ENCODE assay signal across 9 cellular contexts in the genomic region with DNA sequence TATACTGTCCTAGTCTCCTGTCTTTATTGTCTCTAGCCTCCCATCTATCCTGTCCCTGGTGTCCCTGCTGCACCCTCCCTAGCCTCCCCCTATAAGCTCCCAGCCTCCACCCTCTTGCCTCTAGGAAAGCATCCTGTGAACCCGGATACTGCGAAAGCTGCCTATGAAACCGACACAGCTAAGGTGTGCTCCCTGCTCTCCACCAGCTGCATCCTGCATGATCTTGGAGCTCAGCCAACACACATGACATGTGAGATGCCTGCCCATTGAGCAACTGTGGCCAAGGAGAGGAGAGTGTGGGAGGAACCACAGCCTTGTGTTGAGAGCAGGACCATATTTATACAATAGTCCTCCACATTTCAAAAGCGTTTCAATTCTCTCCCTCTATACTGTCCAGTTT.
DNase-seq lines count a peak whose midpoint lies in the region; ATAC-seq and TF ChIP-seq lines count a peak whose summit lies in the region.
"Had no signal": no experiment of that assay in that cellular context is flagged by ENCODE, and none has a peak within 500 bp of the region (broad histone marks: within the 10 kb centered on the region; RNA-seq: fewer than 3 reads in every experiment).

No MANE protein-coding gene starts in this region.

- H3K9me2 ChIP-seq in PC-9 (ENCODE audit: insufficient read depth), result no peaks in the 10 kb centered on the region

- no peak overlapping the region for H3K9ac ChIP-seq in KMS-11

- H3K4me2 ChIP-seq in KMS-11 (peak overlapping the region; percentile 42; the same call in 1 of the 2 replicates), PC-9 (no peak overlapping the region)

- peak; percentile 17 for DNase-seq in SIG-M5 treated with dmso at 0.1 percent for 504 hours (lab: John Stamatoyannopoulos, UW; ENCODE audit: unreplicated experiment)
- no peak for DNase-seq in SIG-M5 (lab: John Stamatoyannopoulos, UW)
- peak; percentile 23 to 52 for DNase-seq in PC-9
- peak; percentile 35 for DNase-seq in fibroblast of villous mesenchyme (ENCODE audit: low read depth)
- DNase-seq in OCI-M2 (lab: John Stamatoyannopoulos, UW; ENCODE audit: unreplicated experiment), result no peak
- DNase-seq in GM19240 (ENCODE audit: insufficient read length, low spot score), result no peak

- no peak overlapping the region for H3K27ac ChIP-seq in KMS-11
- no peak overlapping the region for H3K27ac ChIP-seq in PC-9

- H3K9me3 Mint-ChIP-seq in stimulated activated memory B cell treated with anti-CD40 and anti-IgM and Interleukin-4, amounts not matched to agents 10 μg/mL and 1 μg/mL and 100 μg/mL, for 72 hours, result no peaks in the 10 kb centered on the region

- no peak for ATAC-seq in stimulated activated memory B cell treated with anti-CD40 and anti-IgM and Interleukin-4, amounts not matched to agents 10 μg/mL and 1 μg/mL and 100 μg/mL, for 72 hours
- ATAC-seq: Panc1 had no signal

- TF ChIP-seq CTCF in KMS-11 (conservative IDR thresholded peaks at IDR 0.05; ENCODE audit: low read depth, low read length), result no peak
- no peak for TF ChIP-seq CTCF in PC-9 (conservative IDR thresholded peaks at IDR 0.05)
- TF ChIP-seq CTCF in fibroblast of villous mesenchyme (IDR thresholded peaks at IDR 0.05; ENCODE audit: insufficient read depth, low read depth, low read length), result no peak

- H3K4me3 Mint-ChIP-seq in stimulated activated memory B cell treated with anti-CD40 and anti-IgM and Interleukin-4, amounts not matched to agents 10 μg/mL and 1 μg/mL and 100 μg/mL, for 72 hours, result no peak overlapping the region

- POLR2A ChIA-PET in PC-9 (lab: Charles Lee; ENCODE audit: unreplicated experiment), result no interaction called here

- peaks cover 9% of the 10 kb centered on the region for H3K27me3 Mint-ChIP-seq in stimulated activated memory B cell treated with anti-CD40 and anti-IgM and Interleukin-4, amounts not matched to agents 10 μg/mL and 1 μg/mL and 100 μg/mL, for 72 hours

- no peaks in the 10 kb centered on the region for H4K20me1 ChIP-seq in KMS-11 (ENCODE audit: insufficient read depth)
- H4K20me1 ChIP-seq in PC-9 (ENCODE audit: insufficient read depth), result no peaks in the 10 kb centered on the region

- H3K4me1 ChIP-seq in KMS-11 (ENCODE audit: low read depth, poor library complexity, severe bottlenecking), result peaks cover 12% of the 10 kb centered on the region
- H3K4me1 ChIP-seq in PC-9 (replicated peaks; ENCODE audit: insufficient read depth), result peaks cover 14% of the 10 kb centered on the region

- H3K4me1 Mint-ChIP-seq in stimulated activated memory B cell treated with anti-CD40 and anti-IgM and Interleukin-4, amounts not matched to agents 10 μg/mL and 1 μg/mL and 100 μg/mL, for 72 hours, result no peaks in the 10 kb centered on the region

- no peaks in the 10 kb centered on the region for H3K9me3 ChIP-seq in PC-9 (ENCODE audit: insufficient read depth, low read depth)

- H3K27me3 ChIP-seq in KMS-11 (ENCODE audit: insufficient read depth, low read depth) (no peaks in the 10 kb centered on the region), PC-9 (ENCODE audit: insufficient read depth, low read depth) (peaks cover 11% of the 10 kb centered on the region; the same call in 1 of the 2 replicates)

- intact Hi-C loops in PC-9 (cut with micrococcal nuclease; ENCODE audit: unreplicated experiment), result no loop called here

- H3K79me2 ChIP-seq in KMS-11 (ENCODE audit: insufficient read depth, low read depth) (no peaks in the 10 kb centered on the region), PC-9 (ENCODE audit: low read depth) (no peaks in the 10 kb centered on the region)

- H3K36me3 ChIP-seq in KMS-11 (ENCODE audit: insufficient read depth) (no peaks in the 10 kb centered on the region), PC-9 (ENCODE audit: low read depth) (no peaks in the 10 kb centered on the region)

- no peak overlapping the region for H3K27ac Mint-ChIP-seq in stimulated activated memory B cell treated with anti-CD40 and anti-IgM and Interleukin-4, amounts not matched to agents 10 μg/mL and 1 μg/mL and 100 μg/mL, for 72 hours

- H2AFZ ChIP-seq in KMS-11 (ENCODE audit: low read depth) (no peak overlapping the region), PC-9 (no peak overlapping the region)

- H3K4me3 ChIP-seq in KMS-11 (IDR thresholded peaks at IDR 0.05; ENCODE audit: insufficient read depth, low read depth, low read length) (no peak overlapping the region), PC-9 (no peak overlapping the region), fibroblast of villous mesenchyme (ENCODE audit: low read depth, low read length) (no peak overlapping the region)

- CTCF ChIA-PET in PC-9 (lab: Charles Lee), result interaction anchor here (0.5 kb wide), 1 partner anchor 212 kb away, joined by 3 read pairs; no protein-coding TSS in a partner anchor

- H3K36me3 Mint-ChIP-seq in stimulated activated memory B cell treated with anti-CD40 and anti-IgM and Interleukin-4, amounts not matched to agents 10 μg/mL and 1 μg/mL and 100 μg/mL, for 72 hours, result no peaks in the 10 kb centered on the region

- no TSS peak for BruUV-seq in PC-9 (replicated peaks; lab: Mats Ljungman, UMichigan)

- H3F3A ChIP-seq in PC-9 (ENCODE audit: insufficient read depth, low read depth), result peaks cover 13% of the 10 kb centered on the region; the same call in 1 of the 2 replicates

Comparison
In these comparisons a context has a peak if more than half of its experiments do, and no peak if none do; other contexts are left out.
1. DNase-seq: peak in SIG-M5 treated with dmso at 0.1 percent for 504 hours (single experiment), PC-9 (2 of 2) and fibroblast of villous mesenchyme (single experiment); none in SIG-M5 (single experiment), OCI-M2 (single experiment) and GM19240 (single experiment).